Comparison of ENCODE assay signal across 9 cellular contexts in the genomic region with DNA sequence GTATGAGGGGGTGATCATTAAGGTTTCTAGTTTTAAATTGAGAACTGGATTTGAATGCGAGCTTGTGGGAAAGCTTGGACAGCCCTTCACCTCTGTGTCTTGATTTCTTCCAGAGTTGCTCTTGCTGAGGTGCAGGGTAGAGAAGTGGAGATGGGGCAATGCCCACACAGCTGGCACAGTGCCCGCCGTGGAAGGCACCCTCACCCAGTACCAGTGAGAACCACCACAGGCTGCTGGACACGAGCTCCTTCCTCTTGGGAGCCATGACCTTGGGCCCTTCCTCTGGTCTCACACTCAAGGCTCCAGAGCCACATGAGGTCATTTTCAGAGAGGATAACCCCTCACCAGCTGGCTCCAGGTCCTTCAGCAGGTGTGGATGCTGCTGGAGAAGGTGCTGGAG.
"Had no signal": no experiment of that assay in that cellular context is flagged by ENCODE, and none has a peak within 500 bp of the region (broad histone marks: within the 10 kb centered on the region; RNA-seq: fewer than 3 reads in every experiment).

No MANE protein-coding gene starts in this region.

- H3K4me2 ChIP-seq: GM23338 had no signal

- H3K27ac Mint-ChIP-seq: GM23338, HFFc6 had no signal

- H3K9me3 ChIP-seq: HAP-1 had no signal

- H3K9ac ChIP-seq: GM23248 had no signal

- H3K27ac ChIP-seq: GM23248 had no signal

- H3K4me3 ChIP-seq: GM23248, GM23338, HAP-1 had no signal

- H3K4me1 ChIP-seq: HAP-1 had no signal

- DNase-seq: GM23248, GOT3, H7, H9, HCEC 1CT, HFFc6 had no signal

- H3K4me3 Mint-ChIP-seq: GM23338, H9, HFFc6 had no signal

- ATAC-seq: GM23338, HCT116 had no signal

- H2AFZ ChIP-seq: GM23248, GM23338 had no signal

- H3K36me3 ChIP-seq: HAP-1 had no signal
